Comparison of ENCODE assay signal across 8 cellular contexts in genomic region chr17:57009737-57010445, GRCh38. TPM values are rescaled to one million over a fixed set of nuclear protein-coding genes. Genes with fewer than 3 reads are reported as not detected.
DNase-seq lines count a peak whose midpoint lies in the region; ATAC-seq and TF ChIP-seq lines count a peak whose summit lies in the region.

No MANE protein-coding gene starts in this region.

- H3K4me3 Mint-ChIP-seq in CD4-positive, CD25-positive, alpha-beta regulatory T cell: peak overlapping the region in 2 of 4 donors; percentile 10 to 56

- TF ChIP-seq CTCF in left ventricle myocardium inferior (IDR thresholded peaks at IDR 0.05; ENCODE audit: borderline replicate concordance): peak; percentile 72

- ATAC-seq in CD4-positive, CD25-positive, alpha-beta regulatory T cell (ENCODE audit: low read depth in 2 of 2): peak; percentile 86 to 88
- ATAC-seq in GM19467 (IDR thresholded peaks at IDR 0.05; ENCODE audit: unreplicated experiment): peak; percentile 65
- peak; percentile 88 to 89 for ATAC-seq in activated naive CD4-positive, alpha-beta T cell treated with anti-CD3 and anti-CD28 coated beads, Interleukin-2, amount 50 U/mL, for 72 hours
- ATAC-seq in sciatic nerve: peak; percentile 68
- ATAC-seq in GM21360 (IDR thresholded peaks at IDR 0.05; ENCODE audit: unreplicated experiment): no peak

- H3K4me1 ChIP-seq in CD4-positive, CD25-positive, alpha-beta regulatory T cell (ENCODE audit: control insufficient read depth, insufficient read depth, low read length, poor library complexity, severe bottlenecking): peaks cover 7% of the 10 kb centered on the region
- H3K4me1 ChIP-seq in left ventricle myocardium inferior: peaks cover 8% of the 10 kb centered on the region

- peak overlapping the region; percentile 49 for H3K4me3 ChIP-seq in CD4-positive, CD25-positive, alpha-beta regulatory T cell (ENCODE audit: low read depth, low read length)
- H3K4me3 ChIP-seq in MG63: no peak overlapping the region
- H3K4me3 ChIP-seq in left ventricle myocardium inferior: no peak overlapping the region

- no peaks in the 10 kb centered on the region for H3K9me3 ChIP-seq in CD4-positive, CD25-positive, alpha-beta regulatory T cell (ENCODE audit: control insufficient read depth in 2 of 2, low read length in 2 of 2)
- H3K9me3 ChIP-seq in MG63 (no peaks in the 10 kb centered on the region), left ventricle myocardium inferior (replicated peaks) (no peaks in the 10 kb centered on the region)

- peaks cover 8% of the 10 kb centered on the region for H3K36me3 Mint-ChIP-seq in CD4-positive, CD25-positive, alpha-beta regulatory T cell
- no peaks in the 10 kb centered on the region for H3K36me3 Mint-ChIP-seq in activated naive CD4-positive, alpha-beta T cell treated with anti-CD3 and anti-CD28 coated beads, Interleukin-2, amount 50 U/mL, for 72 hours

- intact Hi-C loops in left ventricle myocardium inferior (cut with micrococcal nuclease) (loop anchor here (5.0 kb wide), 1 partner anchor 112 kb away; no protein-coding TSS in a partner anchor), sciatic nerve (cut with DNase I) (no loop called here)

- no peaks in the 10 kb centered on the region for H3K9me3 Mint-ChIP-seq in CD4-positive, CD25-positive, alpha-beta regulatory T cell
- H3K9me3 Mint-ChIP-seq in activated naive CD4-positive, alpha-beta T cell treated with anti-CD3 and anti-CD28 coated beads, Interleukin-2, amount 50 U/mL, for 72 hours: no peaks in the 10 kb centered on the region

- H3K4me1 Mint-ChIP-seq in CD4-positive, CD25-positive, alpha-beta regulatory T cell: peaks cover 5 to 7% (median 6%) of the 10 kb centered on the region in 4 donors

- H3K27ac Mint-ChIP-seq in CD4-positive, CD25-positive, alpha-beta regulatory T cell: peak overlapping the region in 1 of 3 donors; percentile 3
- peak overlapping the region in 1 of 2 donors; percentile 24 for H3K27ac Mint-ChIP-seq in activated naive CD4-positive, alpha-beta T cell treated with anti-CD3 and anti-CD28 coated beads, Interleukin-2, amount 50 U/mL, for 72 hours

- H3K27me3 ChIP-seq in CD4-positive, CD25-positive, alpha-beta regulatory T cell (ENCODE audit: control insufficient read depth, insufficient read depth, low read length): no peaks in the 10 kb centered on the region
- no peaks in the 10 kb centered on the region for H3K27me3 ChIP-seq in MG63
- H3K27me3 ChIP-seq in left ventricle myocardium inferior (ENCODE audit: low read depth): no peaks in the 10 kb centered on the region

- H3K27me3 Mint-ChIP-seq in CD4-positive, CD25-positive, alpha-beta regulatory T cell: peaks cover 17% of the 10 kb centered on the region

- peak; percentile 27 to 73 (median 49) for DNase-seq in CD4-positive, CD25-positive, alpha-beta regulatory T cell
- DNase-seq in MG63: peak; percentile 55
- DNase-seq in SK-N-DZ (ENCODE audit: low spot score): peak; percentile 75
- DNase-seq in activated naive CD4-positive, alpha-beta T cell treated with anti-CD3 and anti-CD28 coated beads, Interleukin-2, amount 50 U/mL, for 72 hours (ENCODE audit: low spot score in 2 of 2): peak in 1 of 2 donors; percentile 57
- DNase-seq in left ventricle myocardium inferior: peak; percentile 25
- DNase-seq in sciatic nerve (ENCODE audit: low spot score): peak; percentile 65

- H3K27ac ChIP-seq in CD4-positive, CD25-positive, alpha-beta regulatory T cell (ENCODE audit: insufficient read depth, low read length, poor library complexity, severe bottlenecking): no peak overlapping the region
- H3K27ac ChIP-seq in left ventricle myocardium inferior (replicated peaks): no peak overlapping the region

- H3K36me3 ChIP-seq in CD4-positive, CD25-positive, alpha-beta regulatory T cell (ENCODE audit: control insufficient read depth, insufficient read depth, low read length): no peaks in the 10 kb centered on the region
- H3K36me3 ChIP-seq in MG63 (no peaks in the 10 kb centered on the region; the same call in 1 of the 2 replicates), left ventricle myocardium inferior (peaks cover 17% of the 10 kb centered on the region)

RNA-seq across cellular contexts. Expression of gene SCPEP1, which starts 32.0 kb away (rescaled TPM):
- total RNA-seq in CD4-positive, CD25-positive, alpha-beta regulatory T cell: 14.5 TPM
- 10 to 100 TPM; 18.9 to 24.9 (median 23.3) TPM for polyA plus RNA-seq in CD4-positive, CD25-positive, alpha-beta regulatory T cell
- 55.6 and 96.0 TPM in 2 replicates for total RNA-seq in MG63 (2014; rRNA removed; shearing (Covaris generic); ENCODE audit: low replicate concordance)
- 22.5 and 27.0 TPM in 2 replicates for polyA plus RNA-seq in SK-N-DZ (2014; cell fraction: cytosol; rRNA removed)
- polyA plus RNA-seq in SK-N-DZ (2014; cell fraction: nucleus; rRNA removed): 14.8 and 23.2 TPM in 2 replicates
- 10 to 100 TPM; 17.6 to 33.2 TPM for total RNA-seq in activated naive CD4-positive, alpha-beta T cell treated with anti-CD3 and anti-CD28 coated beads, Interleukin-2, amount 50 U/mL, for 72 hours
- 70.2 TPM for total RNA-seq in left ventricle myocardium inferior
- total RNA-seq in sciatic nerve: 51.8 TPM

RNA-seq across cellular contexts. Expression of gene COIL, which starts 49.0 kb away (rescaled TPM):
- 19.3 TPM for total RNA-seq in CD4-positive, CD25-positive, alpha-beta regulatory T cell
- 10 to 100 TPM; 15.4 to 21.4 (median 17.9) TPM for polyA plus RNA-seq in CD4-positive, CD25-positive, alpha-beta regulatory T cell
- total RNA-seq in MG63 (2014; rRNA removed; shearing (Covaris generic); ENCODE audit: low replicate concordance): 14.2 and 19.3 TPM in 2 replicates
- polyA plus RNA-seq in SK-N-DZ (2014; cell fraction: cytosol; rRNA removed): 27.2 and 31.9 TPM in 2 replicates
- 27.8 and 28.0 TPM in 2 replicates for polyA plus RNA-seq in SK-N-DZ (2014; cell fraction: nucleus; rRNA removed)
- 10 to 100 TPM; 22.6 to 26.1 TPM for total RNA-seq in activated naive CD4-positive, alpha-beta T cell treated with anti-CD3 and anti-CD28 coated beads, Interleukin-2, amount 50 U/mL, for 72 hours
- total RNA-seq in left ventricle myocardium inferior (8.2 TPM), sciatic nerve (13.7 TPM)
